In the genomic region with DNA sequence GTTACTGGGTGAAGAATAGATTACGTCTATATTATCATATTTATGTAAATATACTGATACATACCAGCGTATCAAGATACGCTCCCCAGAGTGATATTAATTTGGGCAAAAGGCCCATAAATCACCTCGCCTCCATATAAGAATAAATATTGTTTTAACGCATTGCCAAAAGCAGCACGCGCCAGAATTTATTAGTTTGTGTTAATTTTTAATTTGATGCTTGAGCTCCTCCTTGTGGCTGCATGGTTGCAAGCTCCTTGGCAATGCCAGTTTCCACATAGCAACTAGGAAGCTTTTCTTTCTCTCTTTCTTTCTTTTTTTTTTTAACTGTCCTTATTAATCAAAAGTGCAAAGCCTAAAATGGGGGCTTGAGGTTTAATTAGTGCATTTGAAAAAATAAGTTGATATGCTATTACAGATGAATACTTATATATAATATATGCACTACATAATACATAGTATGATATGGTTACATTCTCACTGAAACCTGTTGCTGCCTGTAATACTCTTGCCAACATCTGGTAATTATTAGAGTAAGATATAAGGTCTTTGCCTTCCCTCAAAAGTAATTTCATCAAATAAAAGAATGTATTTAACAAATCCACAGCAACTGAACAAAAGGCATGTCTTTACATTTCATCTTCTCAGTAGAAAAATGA, we compare ENCODE assay signal across 8 cellular contexts.
DNase-seq lines count a peak whose midpoint lies in the region; ATAC-seq, FAIRE-seq and TF ChIP-seq lines count a peak whose summit lies in the region.

No MANE protein-coding gene starts in this region.

- no peak overlapping the region for H3K27ac ChIP-seq in small intestine (ENCODE audit: low read depth in 1 of 2, low read length in 1 of 2)

- peak; percentile 85 for TF ChIP-seq CTCF in LNCaP clone FGC (IDR thresholded peaks at IDR 0.05; ENCODE audit: control insufficient read depth, extremely low read depth, insufficient read depth)
- peak; percentile 19; the same call in 1 of the 2 replicates for TF ChIP-seq CTCF in WI38 (IDR thresholded peaks at IDR 0.05; ENCODE audit: low read depth, low read length)

- no peak overlapping the region for H3K4me3 ChIP-seq in LNCaP clone FGC (ENCODE audit: low read depth, low read length)
- H3K4me3 ChIP-seq in WI38 (ENCODE audit: low read depth, low read length) = no peak overlapping the region
- H3K4me3 ChIP-seq in small intestine (ENCODE audit: low read depth in 1 of 2, low read length in 2 of 2) = no peak overlapping the region

- no peak for FAIRE-seq in small intestine (lab: Jason Lieb, UNC)

- DNase-seq in Daoy (ENCODE audit: low read depth) (peak; percentile 5), LNCaP clone FGC (ENCODE audit: low read depth) (peak; percentile 90), left cardiac atrium (peak; percentile 47), small intestine (peak; percentile 44), activated gamma-delta T cell treated with Interleukin-2 at 50 U/mL for 16 hours (no peak), NCI-H1048 (lab: John Stamatoyannopoulos, UW) (no peak)

- no peaks in the 10 kb centered on the region for H3K4me1 ChIP-seq in small intestine (ENCODE audit: control insufficient read depth in 2 of 2, insufficient read depth in 1 of 2, low read depth in 1 of 2, low read length in 1 of 2)

- peak; percentile 35 for ATAC-seq in GM19468 (IDR thresholded peaks at IDR 0.05; ENCODE audit: extremely low read depth, unreplicated experiment)
- ATAC-seq in left cardiac atrium = peak in 1 of 2 donors; percentile 49

- no peaks in the 10 kb centered on the region for H3K9me3 ChIP-seq in small intestine (ENCODE audit: control insufficient read depth, low read depth)

- no peaks in the 10 kb centered on the region for H3K36me3 ChIP-seq in small intestine (ENCODE audit: control insufficient read depth in 2 of 2, insufficient read depth in 2 of 2, low read length in 2 of 2)

- 0 to 15% (median 14%) methylated on average over 7 of the region's 7 CpGs for WGBS in small intestine, 3 donors

- intact Hi-C loops in left cardiac atrium (cut with DNase I) = loop anchor here (5.0 kb wide), 3 partner anchors 38 to 398 kb away; no protein-coding TSS in a partner anchor

- H3K27me3 ChIP-seq in small intestine (ENCODE audit: control insufficient read depth in 2 of 2, insufficient read depth in 2 of 2, low read length in 2 of 2) = no peaks in the 10 kb centered on the region

Comparison
In these comparisons a context has a peak if more than half of its experiments do, and no peak if none do; other contexts are left out.
1. DNase-seq: peak in Daoy (single experiment), LNCaP clone FGC (single experiment), left cardiac atrium (single experiment) and small intestine (single experiment); none in activated gamma-delta T cell treated with Interleukin-2 at 50 U/mL for 16 hours (single experiment) and NCI-H1048 (single experiment).